In genomic region chr16:1312459-1312801, GRCh38 we compare ENCODE assay signal across 12 cellular contexts. TPM values are rescaled to one million over a fixed set of nuclear protein-coding genes. Genes with fewer than 3 reads are reported as not detected.
DNase-seq lines count a peak whose midpoint lies in the region; ATAC-seq lines count a peak whose summit lies in the region.
"Had no signal": no experiment of that assay in that cellular context is flagged by ENCODE, and none has a peak within 500 bp of the region (broad histone marks: within the 10 kb centered on the region; RNA-seq: fewer than 3 reads in every experiment).

No MANE protein-coding gene starts in this region.

- no peak for ATAC-seq in stimulated activated effector memory CD8-positive, alpha-beta T cell treated with anti-CD3 and anti-CD28 coated beads, Interleukin-12 subunit alpha, Interleukin-12 subunit beta, amount 100 ng/mL, for 72 hours
- no peak for ATAC-seq in GM18858 (IDR thresholded peaks at IDR 0.05; ENCODE audit: unreplicated experiment)
- ATAC-seq: sciatic nerve had no signal

- intact Hi-C loops in activated T-helper 1 cell treated with anti-CD3 and anti-CD28 coated beads, Interleukin-12 subunit alpha, Interleukin-12 subunit beta, Interleukin-2, Interleukin-4 antibody, amounts not matched to agents 30 ng/mL and 10 ng/mL and 1 ng/mL, durations not matched to agents 14 hours and 24 hours and 36 hours (cut with micrococcal nuclease) = no loop called here

- H3K4me3 Mint-ChIP-seq in activated T-cell treated with anti-CD3 and anti-CD28 coated beads, Interleukin-2, amount 50 U/mL, for 24 hours = peak overlapping the region; percentile 92
- H3K4me3 Mint-ChIP-seq in activated T-helper 1 cell treated with anti-CD3 and anti-CD28 coated beads, Interleukin-12 subunit alpha, Interleukin-12 subunit beta, Interleukin-2, Interleukin-4 antibody, amounts not matched to agents 30 ng/mL and 10 ng/mL and 1 ng/mL, durations not matched to agents 14 hours and 24 hours and 36 hours = peak overlapping the region; percentile 51
- H3K4me3 Mint-ChIP-seq in immature natural killer cell = peak overlapping the region in 4 of 5 donors; percentile 36 to 99 (median 78)
- H3K4me3 Mint-ChIP-seq in stimulated activated effector memory CD8-positive, alpha-beta T cell treated with anti-CD3 and anti-CD28 coated beads, Interleukin-12 subunit alpha, Interleukin-12 subunit beta, amount 100 ng/mL, for 72 hours = peak overlapping the region; percentile 94
- H3K4me3 Mint-ChIP-seq: activated naive CD8-positive, alpha-beta T cell treated with anti-CD3 and anti-CD28 coated beads, Interleukin-2, amount 10 ng/mL, durations not matched to agents 7 days and 5 days had no signal

- H3K9me3 Mint-ChIP-seq in activated T-cell treated with anti-CD3 and anti-CD28 coated beads, Interleukin-2, amount 50 U/mL, for 24 hours = no peaks in the 10 kb centered on the region
- H3K9me3 Mint-ChIP-seq in activated T-helper 1 cell treated with anti-CD3 and anti-CD28 coated beads, Interleukin-12 subunit alpha, Interleukin-12 subunit beta, Interleukin-2, Interleukin-4 antibody, amounts not matched to agents 30 ng/mL and 10 ng/mL and 1 ng/mL, durations not matched to agents 14 hours and 24 hours and 36 hours = no peaks in the 10 kb centered on the region
- no peaks in the 10 kb centered on the region for H3K9me3 Mint-ChIP-seq in immature natural killer cell
- H3K9me3 Mint-ChIP-seq in stimulated activated effector memory CD8-positive, alpha-beta T cell treated with anti-CD3 and anti-CD28 coated beads, Interleukin-12 subunit alpha, Interleukin-12 subunit beta, amount 100 ng/mL, for 72 hours = no peaks in the 10 kb centered on the region
- H3K9me3 Mint-ChIP-seq: activated naive CD8-positive, alpha-beta T cell treated with anti-CD3 and anti-CD28 coated beads, Interleukin-2, amount 10 ng/mL, durations not matched to agents 7 days and 5 days had no signal

- no peaks in the 10 kb centered on the region for H3K27me3 Mint-ChIP-seq in activated T-cell treated with anti-CD3 and anti-CD28 coated beads, Interleukin-2, amount 50 U/mL, for 24 hours
- peaks cover 2% of the 10 kb centered on the region for H3K27me3 Mint-ChIP-seq in activated T-helper 1 cell treated with anti-CD3 and anti-CD28 coated beads, Interleukin-12 subunit alpha, Interleukin-12 subunit beta, Interleukin-2, Interleukin-4 antibody, amounts not matched to agents 30 ng/mL and 10 ng/mL and 1 ng/mL, durations not matched to agents 14 hours and 24 hours and 36 hours (ENCODE audit: insufficient read depth)
- peaks cover 6 to 15% (median 14%) of the 10 kb centered on the region in 3 donors for H3K27me3 Mint-ChIP-seq in immature natural killer cell (ENCODE audit: low read depth in 3 of 3)
- H3K27me3 Mint-ChIP-seq: activated naive CD8-positive, alpha-beta T cell treated with anti-CD3 and anti-CD28 coated beads, Interleukin-2, amount 10 ng/mL, durations not matched to agents 7 days and 5 days had no signal

- peak overlapping the region; percentile 76 for H3K27ac Mint-ChIP-seq in activated T-cell treated with anti-CD3 and anti-CD28 coated beads, Interleukin-2, amount 50 U/mL, for 24 hours
- H3K27ac Mint-ChIP-seq in activated T-helper 1 cell treated with anti-CD3 and anti-CD28 coated beads, Interleukin-12 subunit alpha, Interleukin-12 subunit beta, Interleukin-2, Interleukin-4 antibody, amounts not matched to agents 30 ng/mL and 10 ng/mL and 1 ng/mL, durations not matched to agents 14 hours and 24 hours and 36 hours = no peak overlapping the region
- H3K27ac Mint-ChIP-seq in immature natural killer cell = no peak overlapping the region
- peak overlapping the region; percentile 73 for H3K27ac Mint-ChIP-seq in stimulated activated effector memory CD8-positive, alpha-beta T cell treated with anti-CD3 and anti-CD28 coated beads, Interleukin-12 subunit alpha, Interleukin-12 subunit beta, amount 100 ng/mL, for 72 hours
- H3K27ac Mint-ChIP-seq: activated naive CD8-positive, alpha-beta T cell treated with anti-CD3 and anti-CD28 coated beads, Interleukin-2, amount 10 ng/mL, durations not matched to agents 7 days and 5 days had no signal

- DNase-seq in activated T-cell treated with anti-CD3 and anti-CD28 coated beads, Interleukin-2, amount 50 U/mL, for 24 hours = no peak
- DNase-seq in activated T-cell treated with anti-CD3 and anti-CD28 coated beads, Interleukin-2, amount 50 U/mL, for 1 hour = no peak
- no peak for DNase-seq in activated T-helper 1 cell treated with anti-CD3 and anti-CD28 coated beads, Interleukin-12 subunit alpha, Interleukin-12 subunit beta, Interleukin-2, Interleukin-4 antibody, amounts not matched to agents 30 ng/mL and 10 ng/mL and 1 ng/mL, durations not matched to agents 14 hours and 24 hours and 36 hours (ENCODE audit: low spot score)
- no peak for DNase-seq in immature natural killer cell
- no peak for DNase-seq in stimulated activated effector memory CD8-positive, alpha-beta T cell treated with anti-CD3 and anti-CD28 coated beads, Interleukin-12 subunit alpha, Interleukin-12 subunit beta, amount 100 ng/mL, for 72 hours (ENCODE audit: low spot score in 2 of 2)
- no peak for DNase-seq in NCI-H2029 treated with DMSO at 0.1 percent for 48 hours (lab: John Stamatoyannopoulos, UW)
- DNase-seq in activated CD4-positive, CD25-positive, alpha-beta regulatory T cell (lab: John Stamatoyannopoulos, UW) = no peak
- DNase-seq: activated naive CD8-positive, alpha-beta T cell treated with anti-CD3 and anti-CD28 coated beads, Interleukin-2, amount 10 ng/mL, durations not matched to agents 7 days and 5 days; NCI-H1436; PC-9 had no signal

- peaks cover 30% of the 10 kb centered on the region for H3K4me1 Mint-ChIP-seq in activated T-cell treated with anti-CD3 and anti-CD28 coated beads, Interleukin-2, amount 50 U/mL, for 24 hours (ENCODE audit: low read depth)
- H3K4me1 Mint-ChIP-seq in activated T-helper 1 cell treated with anti-CD3 and anti-CD28 coated beads, Interleukin-12 subunit alpha, Interleukin-12 subunit beta, Interleukin-2, Interleukin-4 antibody, amounts not matched to agents 30 ng/mL and 10 ng/mL and 1 ng/mL, durations not matched to agents 14 hours and 24 hours and 36 hours (ENCODE audit: low read depth) = peaks cover 19% of the 10 kb centered on the region
- peaks cover 29 to 43% of the 10 kb centered on the region in 2 donors for H3K4me1 Mint-ChIP-seq in immature natural killer cell
- H3K4me1 Mint-ChIP-seq in stimulated activated effector memory CD8-positive, alpha-beta T cell treated with anti-CD3 and anti-CD28 coated beads, Interleukin-12 subunit alpha, Interleukin-12 subunit beta, amount 100 ng/mL, for 72 hours = peaks cover 30% of the 10 kb centered on the region

- peaks cover 70% of the 10 kb centered on the region for H3K36me3 Mint-ChIP-seq in activated T-cell treated with anti-CD3 and anti-CD28 coated beads, Interleukin-2, amount 50 U/mL, for 24 hours (ENCODE audit: low read depth)
- H3K36me3 Mint-ChIP-seq in activated T-helper 1 cell treated with anti-CD3 and anti-CD28 coated beads, Interleukin-12 subunit alpha, Interleukin-12 subunit beta, Interleukin-2, Interleukin-4 antibody, amounts not matched to agents 30 ng/mL and 10 ng/mL and 1 ng/mL, durations not matched to agents 14 hours and 24 hours and 36 hours (ENCODE audit: low read depth) = peaks cover 32% of the 10 kb centered on the region
- H3K36me3 Mint-ChIP-seq in immature natural killer cell = peaks cover 0 to 13% (median 4%) of the 10 kb centered on the region in 3 donors
- H3K36me3 Mint-ChIP-seq in stimulated activated effector memory CD8-positive, alpha-beta T cell treated with anti-CD3 and anti-CD28 coated beads, Interleukin-12 subunit alpha, Interleukin-12 subunit beta, amount 100 ng/mL, for 72 hours = peaks cover 90% of the 10 kb centered on the region

RNA-seq across cellular contexts. Expression of gene UBE2I, which starts 3.0 kb away (rescaled TPM):
- total RNA-seq in activated T-helper 1 cell treated with anti-CD3 and anti-CD28 coated beads, Interleukin-12 subunit alpha, Interleukin-12 subunit beta, Interleukin-2, Interleukin-4 antibody, amounts not matched to agents 30 ng/mL and 10 ng/mL and 1 ng/mL, durations not matched to agents 14 hours and 24 hours and 36 hours = 257 TPM in 2 replicates
- polyA plus RNA-seq in immature natural killer cell = 100 to 1,000 TPM in 2 of 3 donors, 10 to 100 TPM in 1; 94.1 to 119 (median 101) TPM

RNA-seq across cellular contexts. Expression of gene BAIAP3, which starts 21.0 kb away (rescaled TPM):
- total RNA-seq in activated T-helper 1 cell treated with anti-CD3 and anti-CD28 coated beads, Interleukin-12 subunit alpha, Interleukin-12 subunit beta, Interleukin-2, Interleukin-4 antibody, amounts not matched to agents 30 ng/mL and 10 ng/mL and 1 ng/mL, durations not matched to agents 14 hours and 24 hours and 36 hours = 0.07 and 0.18 TPM in 2 replicates
- 1 to 10 TPM in 2 of 3 donors, not detected in 1; 1.9 to 4.0 TPM for polyA plus RNA-seq in immature natural killer cell

RNA-seq across cellular contexts. Expression of gene TSR3, which starts 39.2 kb away (rescaled TPM):
- total RNA-seq in activated T-helper 1 cell treated with anti-CD3 and anti-CD28 coated beads, Interleukin-12 subunit alpha, Interleukin-12 subunit beta, Interleukin-2, Interleukin-4 antibody, amounts not matched to agents 30 ng/mL and 10 ng/mL and 1 ng/mL, durations not matched to agents 14 hours and 24 hours and 36 hours = 87.4 and 89.4 TPM in 2 replicates
- 100 to 1,000 TPM; 104 to 143 (median 114) TPM for polyA plus RNA-seq in immature natural killer cell

RNA-seq across cellular contexts. Expression of gene GNPTG, which starts 39.3 kb away (rescaled TPM):
- 21.4 and 22.5 TPM in 2 replicates for total RNA-seq in activated T-helper 1 cell treated with anti-CD3 and anti-CD28 coated beads, Interleukin-12 subunit alpha, Interleukin-12 subunit beta, Interleukin-2, Interleukin-4 antibody, amounts not matched to agents 30 ng/mL and 10 ng/mL and 1 ng/mL, durations not matched to agents 14 hours and 24 hours and 36 hours
- 10 to 100 TPM; 44.3 to 76.5 (median 64.1) TPM for polyA plus RNA-seq in immature natural killer cell

RNA-seq across cellular contexts. Expression of gene TPSD1, which starts 56.6 kb away (rescaled TPM):
- not detected in 2 replicates for total RNA-seq in activated T-helper 1 cell treated with anti-CD3 and anti-CD28 coated beads, Interleukin-12 subunit alpha, Interleukin-12 subunit beta, Interleukin-2, Interleukin-4 antibody, amounts not matched to agents 30 ng/mL and 10 ng/mL and 1 ng/mL, durations not matched to agents 14 hours and 24 hours and 36 hours
- not detected for polyA plus RNA-seq in immature natural killer cell
- total RNA-seq: activated naive CD8-positive, alpha-beta T cell treated with anti-CD3 and anti-CD28 coated beads, Interleukin-2, amount 10 ng/mL, durations not matched to agents 7 days and 5 days; PC-9 had no signal

Comparison
In these comparisons a context has a peak if more than half of its experiments do, and no peak if none do; other contexts are left out.
1. H3K27ac Mint-ChIP-seq: peak in activated T-cell treated with anti-CD3 and anti-CD28 coated beads, Interleukin-2, amount 50 U/mL, for 24 hours (single experiment) and stimulated activated effector memory CD8-positive, alpha-beta T cell treated with anti-CD3 and anti-CD28 coated beads, Interleukin-12 subunit alpha, Interleukin-12 subunit beta, amount 100 ng/mL, for 72 hours (single experiment); none in activated T-helper 1 cell treated with anti-CD3 and anti-CD28 coated beads, Interleukin-12 subunit alpha, Interleukin-12 subunit beta, Interleukin-2, Interleukin-4 antibody, amounts not matched to agents 30 ng/mL and 10 ng/mL and 1 ng/mL, durations not matched to agents 14 hours and 24 hours and 36 hours (single experiment) and immature natural killer cell (0 of 6).
2. Peak in every context shown above with its lines, with median percentiles within 50 percentile points of each other: H3K4me3 Mint-ChIP-seq.